Comparison of ENCODE assay signal across 8 cellular contexts in genomic region chr13:23375007-23375971, GRCh38. TPM values are rescaled to one million over a fixed set of nuclear protein-coding genes. Genes with fewer than 3 reads are reported as not detected.
DNase-seq lines count a peak whose midpoint lies in the region; ATAC-seq and TF ChIP-seq lines count a peak whose summit lies in the region.

No MANE protein-coding gene starts in this region.

- peak in 1 of 2 donors; percentile 23 for TF ChIP-seq POLR2A in lower leg skin (IDR thresholded peaks at IDR 0.05)

- H3K4me3 ChIP-seq in BLaER1 treated with 17β-estradiol and CSF1 and Interleukin-3, amounts not matched to agents 10 nM and 100 nM = peak overlapping the region; percentile 81 to 92 (median 88)
- peak overlapping the region; percentile 82 for H3K4me3 ChIP-seq in lower leg skin (ENCODE audit: low read depth, poor library complexity, severe bottlenecking)

- H3K4me2 ChIP-seq in BLaER1 treated with 17β-estradiol and CSF1 and Interleukin-3, amounts not matched to agents 10 nM and 100 nM = peak overlapping the region; percentile 74 to 92 (median 86)

- DNase-seq in NCI-H69 (lab: John Stamatoyannopoulos, UW) (peak; percentile 88), dermis microvascular lymphatic vessel endothelial cell (ENCODE audit: low read depth in 2 of 2) (peak; percentile 80 to 96), lower leg skin (ENCODE audit: low spot score in 2 of 2) (peak; percentile 95 to 99)
- peak; percentile 98 for DNase-seq in activated CD4-positive, alpha-beta T cell treated with anti-CD3 and anti-CD28 coated beads, Interleukin-2, amount 50 U/mL, for 4 hours
- DNase-seq in stimulated activated CD4-positive, alpha-beta T cell treated with anti-CD3 and anti-CD28 coated beads, Interleukin-4, amount 100 ng/mL, for 4 hours = peak; percentile 96 to 99

- H3K4me1 ChIP-seq in BLaER1 treated with 17β-estradiol and CSF1 and Interleukin-3, amounts not matched to agents 10 nM and 100 nM = peaks cover 68 to 79% (median 74%) of the 10 kb centered on the region in 10 experiments

- H4K20me1 ChIP-seq in BLaER1 treated with 17β-estradiol and CSF1 and Interleukin-3, amounts not matched to agents 10 nM and 100 nM = peaks cover 15 to 40% (median 31%) of the 10 kb centered on the region in 11 experiments; a peak in 20 of 22 replicates

- WGBS in lower leg skin, 2 donors = 1% methylated on average over 39 to 66 of the region's 116 CpGs

- ATAC-seq in GM19328 (IDR thresholded peaks at IDR 0.05; ENCODE audit: unreplicated experiment) (peak; percentile 78), HG03469 (IDR thresholded peaks at IDR 0.05; ENCODE audit: unreplicated experiment) (peak; percentile 59)

- peaks cover 0 to 8% (median 5%) of the 10 kb centered on the region in 11 experiments; a peak in 11 of 22 replicates for H3K9me3 ChIP-seq in BLaER1 treated with 17β-estradiol and CSF1 and Interleukin-3, amounts not matched to agents 10 nM and 100 nM (replicated peaks in 1 of 11)

- H3K27ac ChIP-seq in BLaER1 treated with 17β-estradiol and CSF1 and Interleukin-3, amounts not matched to agents 10 nM and 100 nM = peak overlapping the region; percentile 82 to 99 (median 95)

- peak overlapping the region; percentile 88 to 99 (median 95) for H3K9ac ChIP-seq in BLaER1 treated with 17β-estradiol and CSF1 and Interleukin-3, amounts not matched to agents 10 nM and 100 nM

- no peak for TF ChIP-seq CTCF in lower leg skin (IDR thresholded peaks at IDR 0.05)

- peaks cover 8 to 39% (median 36%) of the 10 kb centered on the region in 11 experiments for H3K36me3 ChIP-seq in BLaER1 treated with 17β-estradiol and CSF1 and Interleukin-3, amounts not matched to agents 10 nM and 100 nM

- H3K27me3 ChIP-seq in BLaER1 treated with 17β-estradiol and CSF1 and Interleukin-3, amounts not matched to agents 10 nM and 100 nM = no peaks in the 10 kb centered on the region

- intact Hi-C loops in lower leg skin (cut with DNase I; ENCODE audit: low total_unique reads) = no loop called here

RNA-seq across cellular contexts. Expression of gene SACS, which starts 58.2 kb away (rescaled TPM):
- total RNA-seq in dermis microvascular lymphatic vessel endothelial cell (25.8 and 35.0 TPM in 2 replicates), lower leg skin (1 to 10 TPM; 2.4 to 5.0 (median 3.9) TPM)

Comparison
In these comparisons a context has a peak if more than half of its experiments do, and no peak if none do; other contexts are left out.
1. Peak in every context shown above with its lines: DNase-seq, ATAC-seq, H3K4me3 ChIP-seq and H3K27ac ChIP-seq.